18 cellular contexts compared by ENCODE assay signal in the genomic region with DNA sequence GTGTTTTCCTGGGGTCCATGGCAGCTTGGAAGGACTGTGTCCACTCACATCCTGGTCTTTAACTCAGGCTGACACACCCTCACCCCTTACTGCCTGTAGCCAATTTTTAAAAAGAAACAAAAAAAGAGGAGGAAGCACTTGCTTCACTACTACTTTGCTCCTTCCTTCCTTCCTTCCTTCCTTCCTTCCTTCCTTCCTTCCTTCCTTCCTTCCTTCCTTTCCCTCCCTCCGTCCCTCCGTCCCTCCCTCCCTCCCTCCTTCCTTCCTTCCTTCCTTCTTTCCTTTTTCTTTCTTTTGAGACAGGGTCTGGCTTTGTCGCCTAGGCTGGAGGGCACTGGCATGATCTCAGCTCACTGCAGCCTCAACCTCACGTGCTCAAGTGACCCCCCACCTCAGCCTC. TPM values are rescaled to one million over a fixed set of nuclear protein-coding genes. Genes with fewer than 3 reads are reported as not detected.
DNase-seq lines count a peak whose midpoint lies in the region; ATAC-seq and TF ChIP-seq lines count a peak whose summit lies in the region.
"Had no signal": no experiment of that assay in that cellular context is flagged by ENCODE, and none has a peak within 500 bp of the region (broad histone marks: within the 10 kb centered on the region; RNA-seq: fewer than 3 reads in every experiment).

No MANE protein-coding gene starts in this region.

- no peak for TF ChIP-seq RAD21 in SK-N-SH (IDR thresholded peaks at IDR 0.05; ENCODE audit: low read length)

- no peak overlapping the region for H2BK15ac ChIP-seq in mesendoderm (replicated peaks; ENCODE audit: low read depth)

- TF ChIP-seq CTCF in heart right ventricle (IDR thresholded peaks at IDR 0.05) (no peak), SK-N-SH (IDR thresholded peaks at IDR 0.05) (no peak), smooth muscle cell (IDR thresholded peaks at IDR 0.05; ENCODE audit: borderline replicate concordance, insufficient read depth, poor library complexity, severe bottlenecking) (no peak)

- H3K9ac ChIP-seq in SK-N-SH (no peak overlapping the region), mesendoderm (ENCODE audit: low read length) (no peak overlapping the region), smooth muscle cell (ENCODE audit: low read depth) (no peak overlapping the region)

- H3K27ac ChIP-seq in heart right ventricle (peak overlapping the region in 8 of 10 donors; percentile 54 to 89 (median 85)), SK-N-SH (ENCODE audit: low read depth in 2 of 2, low read length in 1 of 2) (peak overlapping the region in 1 of 2 experiments; percentile 52; a peak in 1 of 4 replicates), mesendoderm (ENCODE audit: low read depth, low read length) (no peak overlapping the region), smooth muscle cell (ENCODE audit: low read depth) (peak overlapping the region; percentile 10)
- H3K27ac ChIP-seq: C4-2B had no signal

- peaks cover 16% of the 10 kb centered on the region for H3F3A ChIP-seq in SK-N-SH (replicated peaks; ENCODE audit: insufficient read depth)
- no peaks in the 10 kb centered on the region for H3F3A ChIP-seq in smooth muscle cell (ENCODE audit: low read depth)

- no peak for DNase-seq in heart right ventricle
- DNase-seq in left cardiac atrium = no peak
- DNase-seq in SK-N-SH = no peak
- DNase-seq in mesendoderm = no peak
- DNase-seq in smooth muscle cell (lab: John Stamatoyannopoulos, UW; ENCODE audit: unreplicated experiment) = no peak
- no peak for DNase-seq in AG20443 (ENCODE audit: low spot score)
- DNase-seq: 8988T, COR-L47, GF-D8, H7, KG1, NCI-H1436, NCI-H2029, NCI-H510A, NCI-H774 had no signal

- no peak for TF ChIP-seq EP300 in SK-N-SH (IDR thresholded peaks at IDR 0.05; ENCODE audit: borderline replicate concordance in 1 of 2, low read depth in 1 of 2, low read length in 1 of 2)

- H3K4ac ChIP-seq in mesendoderm (ENCODE audit: low read depth, low read length) = peak overlapping the region; percentile 37

- H3K4me1 ChIP-seq in heart right ventricle (peaks cover 16 to 46% (median 21%) of the 10 kb centered on the region in 9 donors), SK-N-SH (ENCODE audit: control insufficient read depth in 1 of 2, insufficient read depth in 2 of 2, low read depth in 1 of 2, low read length in 1 of 2) (peaks cover 2 to 19% of the 10 kb centered on the region in 2 experiments; a peak in 2 of 4 replicates), mesendoderm (ENCODE audit: control insufficient read depth, low read depth, low read length) (peaks cover 3% of the 10 kb centered on the region), smooth muscle cell (ENCODE audit: low read depth) (no peaks in the 10 kb centered on the region)

- H3K18ac ChIP-seq in mesendoderm (ENCODE audit: low read length) = no peak overlapping the region

- H3K9me3 ChIP-seq in heart right ventricle (no peaks in the 10 kb centered on the region), SK-N-SH (no peaks in the 10 kb centered on the region), smooth muscle cell (replicated peaks; ENCODE audit: low read depth) (no peaks in the 10 kb centered on the region)

- no peak overlapping the region for H3K23ac ChIP-seq in mesendoderm (ENCODE audit: low read length)

- POLR2A ChIA-PET in SK-N-SH (lab: Yijun Ruan, JAX) = no interaction called here

- no peak overlapping the region for H4K8ac ChIP-seq in mesendoderm (ENCODE audit: low read depth, low read length)

- peak overlapping the region; percentile 45; the same call in 1 of the 2 replicates for H3K4me2 ChIP-seq in SK-N-SH
- H3K4me2 ChIP-seq in mesendoderm (ENCODE audit: low read length) = no peak overlapping the region
- no peak overlapping the region for H3K4me2 ChIP-seq in smooth muscle cell

- CTCF ChIA-PET in SK-N-SH (lab: Yijun Ruan, JAX) = no interaction called here

- H3K79me2 ChIP-seq in SK-N-SH (ENCODE audit: insufficient read depth) (no peaks in the 10 kb centered on the region), mesendoderm (ENCODE audit: control insufficient read depth, insufficient read depth, low read length) (no peaks in the 10 kb centered on the region), smooth muscle cell (ENCODE audit: low read depth) (no peaks in the 10 kb centered on the region)

- WGBS in heart right ventricle, 2 donors = 70 to 73% methylated on average over 4 of the region's 4 CpGs
- WGBS in SK-N-SH (ENCODE audit: low lambda C conversion rate) = 90% methylated on average over 4 of the region's 4 CpGs
- no CpG with 5 or more reads among the region's 4 CpGs for WGBS in mesendoderm (ENCODE audit: extremely low coverage, insufficient coverage, low lambda C conversion rate)
- WGBS in smooth muscle cell (ENCODE audit: low lambda C conversion rate) = 64% methylated on average over 3 of the region's 4 CpGs

- H3K36me3 ChIP-seq in heart right ventricle (peaks cover 0 to 11% (median 0%) of the 10 kb centered on the region in 9 donors), SK-N-SH (replicated peaks in 1 of 2; ENCODE audit: control insufficient read depth in 1 of 2, insufficient read depth in 2 of 2, low read length in 1 of 2) (no peaks in the 10 kb centered on the region), mesendoderm (ENCODE audit: control insufficient read depth, insufficient read depth, low read length) (no peaks in the 10 kb centered on the region), smooth muscle cell (ENCODE audit: low read depth) (no peaks in the 10 kb centered on the region)

- intact Hi-C loops in heart right ventricle (cut with DNase I) = no loop called here
- intact Hi-C loops in left cardiac atrium (cut with DNase I) = no loop called here

- no peak overlapping the region for H3K56ac ChIP-seq in mesendoderm (ENCODE audit: low read length)

- H4K5ac ChIP-seq in mesendoderm (ENCODE audit: low read length) = no peak overlapping the region

- H2BK120ac ChIP-seq in mesendoderm (ENCODE audit: low read depth, low read length) = no peak overlapping the region

- H4K20me1 ChIP-seq in SK-N-SH (ENCODE audit: insufficient read depth) (peaks cover 4% of the 10 kb centered on the region), smooth muscle cell (ENCODE audit: low read depth) (no peaks in the 10 kb centered on the region)

- no peaks in the 10 kb centered on the region for H3K27me3 ChIP-seq in heart right ventricle
- no peaks in the 10 kb centered on the region for H3K27me3 ChIP-seq in SK-N-SH (ENCODE audit: insufficient read depth)
- no peaks in the 10 kb centered on the region for H3K27me3 ChIP-seq in mesendoderm (ENCODE audit: insufficient read depth, low read length, poor library complexity)
- no peaks in the 10 kb centered on the region for H3K27me3 ChIP-seq in smooth muscle cell (ENCODE audit: low read depth)

- no peaks in the 10 kb centered on the region for H3K9me2 ChIP-seq in SK-N-SH

- H3K79me1 ChIP-seq in mesendoderm (ENCODE audit: low read length) = no peaks in the 10 kb centered on the region

- H2AK5ac ChIP-seq in mesendoderm (ENCODE audit: low read length) = no peak overlapping the region

- H2BK5ac ChIP-seq in mesendoderm (ENCODE audit: low read length) = no peak overlapping the region

- H2AFZ ChIP-seq in SK-N-SH (ENCODE audit: low read depth) (no peak overlapping the region), smooth muscle cell (ENCODE audit: low read depth) (no peak overlapping the region)

- H3K4me3 ChIP-seq in heart right ventricle = no peak overlapping the region
- no peak overlapping the region for H3K4me3 ChIP-seq in SK-N-SH (ENCODE audit: low read depth in 2 of 2, low read length in 1 of 2)
- no peak overlapping the region for H3K4me3 ChIP-seq in mesendoderm (ENCODE audit: low read length)
- no peak overlapping the region for H3K4me3 ChIP-seq in smooth muscle cell

- ATAC-seq in heart right ventricle = no peak
- no peak for ATAC-seq in left cardiac atrium
- ATAC-seq in HG02571 (IDR thresholded peaks at IDR 0.05; ENCODE audit: unreplicated experiment) = no peak
- no peak for ATAC-seq in GM19452 (IDR thresholded peaks at IDR 0.05; ENCODE audit: unreplicated experiment)

TF ChIP-seq in SK-N-SH, 30 proteins besides CTCF, POLR2A, EP300 and RAD21:
- TF ChIP-seq EZH2phosphoT487 (IDR thresholded peaks at IDR 0.05; ENCODE audit: borderline replicate concordance, low read depth) (no peak), SIN3A (IDR thresholded peaks at IDR 0.05; ENCODE audit: borderline replicate concordance, low read depth, low read length) (no peak), SMC3 (IDR thresholded peaks at IDR 0.05; ENCODE audit: low read depth, low read length) (no peak)
- TF ChIP-seq, protein P1, sequence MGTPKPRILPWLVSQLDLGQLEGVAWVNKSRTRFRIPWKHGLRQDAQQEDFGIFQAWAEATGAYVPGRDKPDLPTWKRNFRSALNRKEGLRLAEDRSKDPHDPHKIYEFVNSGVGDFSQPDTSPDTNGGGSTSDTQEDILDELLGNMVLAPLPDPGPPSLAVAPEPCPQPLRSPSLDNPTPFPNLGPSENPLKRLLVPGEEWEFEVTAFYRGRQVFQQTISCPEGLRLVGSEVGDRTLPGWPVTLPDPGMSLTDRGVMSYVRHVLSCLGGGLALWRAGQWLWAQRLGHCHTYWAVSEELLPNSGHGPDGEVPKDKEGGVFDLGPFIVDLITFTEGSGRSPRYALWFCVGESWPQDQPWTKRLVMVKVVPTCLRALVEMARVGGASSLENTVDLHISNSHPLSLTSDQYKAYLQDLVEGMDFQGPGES (IDR thresholded peaks at IDR 0.05; ENCODE audit: low read depth, low read length) = no peak

RNA-seq across cellular contexts. Expression of a gene that starts 25.5 kb away (rescaled TPM):
- total RNA-seq in heart right ventricle (100 to 1,000 TPM; 325 to 645 (median 537) TPM), left cardiac atrium (100 to 1,000 TPM; 217 to 302 TPM), smooth muscle cell (63.5 and 71.8 TPM in 2 replicates)
- polyA plus RNA-seq in heart right ventricle (100 to 1,000 TPM in 1 of 2 donors, 10 to 100 TPM in 1; 89.3 to 143 TPM), SK-N-SH (2012; rRNA removed) (6.7 and 8.4 TPM in 2 replicates), smooth muscle cell (43.3 and 46.8 TPM in 2 replicates)
- polyA plus RNA-seq in SK-N-SH (2012; cell fraction: cytosol; rRNA removed) = 4.2 and 4.7 TPM in 2 replicates
- polyA plus RNA-seq in SK-N-SH (2012; cell fraction: nucleus; rRNA removed) = 33.8 and 50.9 TPM in 2 replicates
- 23.0 TPM for polyA plus RNA-seq in mesendoderm (2013, experiment 1 of 2)
- 24.9 TPM for polyA plus RNA-seq in mesendoderm (2013, experiment 2 of 2)
